ENCODE assay signal across 17 cellular contexts in genomic region chr2:33122726-33123125, GRCh38.
DNase-seq lines count a peak whose midpoint lies in the region; ATAC-seq and TF ChIP-seq lines count a peak whose summit lies in the region.
"Had no signal": no experiment of that assay in that cellular context is flagged by ENCODE, and none has a peak within 500 bp of the region (broad histone marks: within the 10 kb centered on the region; RNA-seq: fewer than 3 reads in every experiment).

No MANE protein-coding gene starts in this region.

- no peak for DNase-seq in MCF 10A (ENCODE audit: unreplicated experiment)
- no peak for DNase-seq in breast epithelium (ENCODE audit: low spot score in 2 of 2)
- DNase-seq in OCI-M2 (lab: John Stamatoyannopoulos, UW; ENCODE audit: unreplicated experiment), result peak; percentile 37
- DNase-seq in endothelial cell (ENCODE audit: low spot score), result no peak
- DNase-seq in smooth muscle cell (lab: John Stamatoyannopoulos, UW; ENCODE audit: unreplicated experiment), result no peak
- no peak for DNase-seq in activated naive CD4-positive, alpha-beta T cell treated with anti-CD3 and anti-CD28 coated beads, Interleukin-2, amount 10 ng/mL, durations not matched to agents 7 days and 5 days
- no peak for DNase-seq in NCI-H2107 treated with DMSO at 0.1 percent for 48 hours (lab: John Stamatoyannopoulos, UW; ENCODE audit: unreplicated experiment)
- DNase-seq: 8988T, DND-41, H9, NCI-H1105 treated with DMSO at 0.1 percent for 48 hours, NCI-H1694 treated with DMSO at 0.1 percent for 48 hours, NCI-H2227 treated with DMSO at 0.1 percent for 48 hours, NCI-H524 treated with DMSO at 0.1 percent for 48 hours had no signal

- TF ChIP-seq POLR2A in breast epithelium (IDR thresholded peaks at IDR 0.05), result no peak

- CTCF ChIA-PET in MCF 10A (lab: Yijun Ruan, JAX), result no interaction called here
- CTCF ChIA-PET in activated naive CD4-positive, alpha-beta T cell treated with anti-CD3 and anti-CD28 coated beads, Interleukin-2, amount 10 ng/mL, durations not matched to agents 7 days and 5 days (lab: Charles Lee), result no interaction called here

- H2AFZ ChIP-seq in smooth muscle cell (ENCODE audit: low read depth), result peak overlapping the region; percentile 24

- peak overlapping the region; percentile 70 for H3K27ac Mint-ChIP-seq in MCF 10A (ENCODE audit: low read depth, unreplicated experiment)
- peak overlapping the region; percentile 4 for H3K27ac Mint-ChIP-seq in endothelial cell (ENCODE audit: unreplicated experiment)
- H3K27ac Mint-ChIP-seq in activated naive CD4-positive, alpha-beta T cell treated with anti-CD3 and anti-CD28 coated beads, Interleukin-2, amount 10 ng/mL, durations not matched to agents 7 days and 5 days, result no peak overlapping the region
- H3K27ac Mint-ChIP-seq: CD14-positive monocyte, H9 had no signal

- no TSS peak for BruUV-seq in MCF 10A (replicated peaks; lab: Mats Ljungman, UMichigan)

- H3K79me2 ChIP-seq in smooth muscle cell (ENCODE audit: low read depth), result no peaks in the 10 kb centered on the region

- POLR2A ChIA-PET in MCF 10A (lab: Yijun Ruan, JAX), result interaction anchor here (0.7 to 1.2 kb wide), 3 partner anchors 29 to 53 kb away, joined by 3 to 4 read pairs (median 3); no protein-coding TSS in a partner anchor

- intact Hi-C loops in MCF 10A (cut with micrococcal nuclease) (no loop called here), breast epithelium (cut with DNase I; ENCODE audit: low total_unique reads) (no loop called here)

- no peaks in the 10 kb centered on the region for H3K36me3 Mint-ChIP-seq in MCF 10A (ENCODE audit: insufficient read depth, unreplicated experiment)
- peaks cover 47% of the 10 kb centered on the region for H3K36me3 Mint-ChIP-seq in endothelial cell (ENCODE audit: low read depth, unreplicated experiment)
- no peaks in the 10 kb centered on the region for H3K36me3 Mint-ChIP-seq in activated naive CD4-positive, alpha-beta T cell treated with anti-CD3 and anti-CD28 coated beads, Interleukin-2, amount 10 ng/mL, durations not matched to agents 7 days and 5 days
- H3K36me3 Mint-ChIP-seq: CD14-positive monocyte had no signal

- ATAC-seq in GM18511 (IDR thresholded peaks at IDR 0.05; ENCODE audit: unreplicated experiment), result no peak

- no peaks in the 10 kb centered on the region for H4K20me1 ChIP-seq in smooth muscle cell (ENCODE audit: low read depth)

- TF ChIP-seq CTCF in MCF 10A (IDR thresholded peaks at IDR 0.05; ENCODE audit: unreplicated experiment), result no peak
- no peak for TF ChIP-seq CTCF in breast epithelium (IDR thresholded peaks at IDR 0.05)
- TF ChIP-seq CTCF in endothelial cell (IDR thresholded peaks at IDR 0.05; ENCODE audit: unreplicated experiment), result no peak
- no peak for TF ChIP-seq CTCF in smooth muscle cell (IDR thresholded peaks at IDR 0.05; ENCODE audit: borderline replicate concordance, insufficient read depth, poor library complexity, severe bottlenecking)

- H3K9me3 Mint-ChIP-seq in MCF 10A (ENCODE audit: unreplicated experiment) (no peaks in the 10 kb centered on the region), endothelial cell (ENCODE audit: unreplicated experiment) (no peaks in the 10 kb centered on the region)
- H3K9me3 Mint-ChIP-seq in activated naive CD4-positive, alpha-beta T cell treated with anti-CD3 and anti-CD28 coated beads, Interleukin-2, amount 10 ng/mL, durations not matched to agents 7 days and 5 days, result no peaks in the 10 kb centered on the region
- H3K9me3 Mint-ChIP-seq: H9 had no signal

- H3K4me3 ChIP-seq in breast epithelium (no peak overlapping the region), smooth muscle cell (no peak overlapping the region)
- H3K4me3 ChIP-seq: SJSA1 had no signal

- H3K27me3 Mint-ChIP-seq in MCF 10A (ENCODE audit: insufficient read depth, unreplicated experiment) (no peaks in the 10 kb centered on the region), endothelial cell (ENCODE audit: unreplicated experiment) (peaks cover 3% of the 10 kb centered on the region)
- H3K27me3 Mint-ChIP-seq in activated naive CD4-positive, alpha-beta T cell treated with anti-CD3 and anti-CD28 coated beads, Interleukin-2, amount 10 ng/mL, durations not matched to agents 7 days and 5 days, result peaks cover 2% of the 10 kb centered on the region

- H3K9me3 ChIP-seq in breast epithelium (no peaks in the 10 kb centered on the region), smooth muscle cell (replicated peaks; ENCODE audit: low read depth) (no peaks in the 10 kb centered on the region)
- H3K9me3 ChIP-seq: SJSA1 had no signal

- 61% methylated on average over 3 of the region's 3 CpGs for WGBS in smooth muscle cell (ENCODE audit: low lambda C conversion rate)

- H3K4me1 ChIP-seq in breast epithelium (no peaks in the 10 kb centered on the region), smooth muscle cell (ENCODE audit: low read depth) (no peaks in the 10 kb centered on the region)
- H3K4me1 ChIP-seq: SJSA1 had no signal

- H3K9ac ChIP-seq in smooth muscle cell (ENCODE audit: low read depth), result no peak overlapping the region

- H3K4me1 Mint-ChIP-seq in MCF 10A (ENCODE audit: insufficient read depth, unreplicated experiment) (peaks cover 14% of the 10 kb centered on the region), endothelial cell (ENCODE audit: unreplicated experiment) (peaks cover 16% of the 10 kb centered on the region)
- H3K4me1 Mint-ChIP-seq in activated naive CD4-positive, alpha-beta T cell treated with anti-CD3 and anti-CD28 coated beads, Interleukin-2, amount 10 ng/mL, durations not matched to agents 7 days and 5 days, result no peaks in the 10 kb centered on the region
- H3K4me1 Mint-ChIP-seq: CD14-positive monocyte, H9 had no signal

- H3K4me3 Mint-ChIP-seq in MCF 10A (ENCODE audit: unreplicated experiment) (no peak overlapping the region), endothelial cell (ENCODE audit: unreplicated experiment) (no peak overlapping the region)
- no peak overlapping the region for H3K4me3 Mint-ChIP-seq in activated naive CD4-positive, alpha-beta T cell treated with anti-CD3 and anti-CD28 coated beads, Interleukin-2, amount 10 ng/mL, durations not matched to agents 7 days and 5 days
- H3K4me3 Mint-ChIP-seq: CD14-positive monocyte, H9 had no signal

- no peak overlapping the region for H3K27ac ChIP-seq in breast epithelium
- H3K27ac ChIP-seq in smooth muscle cell (ENCODE audit: low read depth), result peak overlapping the region; percentile 18
- H3K27ac ChIP-seq: SJSA1 had no signal

- no peak overlapping the region for H3K4me2 ChIP-seq in smooth muscle cell

- H3F3A ChIP-seq in smooth muscle cell (ENCODE audit: low read depth), result peaks cover 6% of the 10 kb centered on the region

- H3K27me3 ChIP-seq in breast epithelium (no peaks in the 10 kb centered on the region), smooth muscle cell (ENCODE audit: low read depth) (no peaks in the 10 kb centered on the region)
- H3K27me3 ChIP-seq: SJSA1 had no signal

- H3K36me3 ChIP-seq in breast epithelium (no peaks in the 10 kb centered on the region), smooth muscle cell (ENCODE audit: low read depth) (no peaks in the 10 kb centered on the region)
- H3K36me3 ChIP-seq: SJSA1 had no signal
